In genomic region chr15:44207643-44208042, GRCh38 we compare ENCODE assay signal across 12 cellular contexts. TPM values are rescaled to one million over a fixed set of nuclear protein-coding genes. Genes with fewer than 3 reads are reported as not detected.
A peak's percentile ranks its signal among the peaks of the same experiment; 100 is the strongest.
DNase-seq lines count a peak whose midpoint lies in the region; FAIRE-seq and TF ChIP-seq lines count a peak whose summit lies in the region.
"Had no signal": no experiment of that assay in that cellular context is flagged by ENCODE, and none has a peak within 500 bp of the region (broad histone marks: within the 10 kb centered on the region; RNA-seq: fewer than 3 reads in every experiment).

No MANE protein-coding gene starts in this region.

- no peaks in the 10 kb centered on the region for H3K36me3 ChIP-seq in bronchial epithelial cell (ENCODE audit: control insufficient read depth, insufficient read depth, low read length)
- H3K36me3 ChIP-seq in mesenchymal stem cell (ENCODE audit: control insufficient read depth in 1 of 2, insufficient read depth in 2 of 2, low read depth in 1 of 2, low read length in 2 of 2), result no peaks in the 10 kb centered on the region
- no peaks in the 10 kb centered on the region for H3K36me3 ChIP-seq in colonic mucosa
- H3K36me3 ChIP-seq in stomach, result no peaks in the 10 kb centered on the region

- no peak overlapping the region for H2BK120ac ChIP-seq in mesenchymal stem cell (ENCODE audit: low read depth, low read length)

- H3K9me3 ChIP-seq in mesenchymal stem cell (ENCODE audit: control insufficient read depth, low read length), result no peaks in the 10 kb centered on the region
- H3K9me3 ChIP-seq in colonic mucosa, result no peaks in the 10 kb centered on the region
- no peaks in the 10 kb centered on the region for H3K9me3 ChIP-seq in stomach

- H3K23ac ChIP-seq in mesenchymal stem cell (ENCODE audit: low read length in 2 of 2), result no peak overlapping the region

- H3K14ac ChIP-seq in mesenchymal stem cell (ENCODE audit: low read length in 2 of 2), result no peak overlapping the region

- no peak overlapping the region for H2BK12ac ChIP-seq in mesenchymal stem cell (ENCODE audit: low read length in 2 of 2)

- no CpG with 5 or more reads among the region's 2 CpGs for WGBS in mesenchymal stem cell
- WGBS in stomach, 5 donors, result 49 to 76% (median 71%) methylated on average over 2 of the region's 2 CpGs

- H3K4me3 ChIP-seq in AG10803 (ENCODE audit: low read length) (no peak overlapping the region), bronchial epithelial cell (ENCODE audit: low read depth, low read length) (no peak overlapping the region), mesenchymal stem cell (ENCODE audit: insufficient read depth in 1 of 2, low read depth in 1 of 2, low read length in 2 of 2) (no peak overlapping the region), colonic mucosa (no peak overlapping the region), stomach (no peak overlapping the region)

- H3K4me1 ChIP-seq in mesenchymal stem cell (ENCODE audit: control insufficient read depth, insufficient read depth, low read depth, low read length) (peaks cover 6% of the 10 kb centered on the region), colonic mucosa (no peaks in the 10 kb centered on the region), stomach (no peaks in the 10 kb centered on the region)

- H3K27me3 ChIP-seq in bronchial epithelial cell (ENCODE audit: control insufficient read depth, insufficient read depth, low read length) (no peaks in the 10 kb centered on the region), mesenchymal stem cell (ENCODE audit: control insufficient read depth in 1 of 2, insufficient read depth in 1 of 2, low read length in 2 of 2) (no peaks in the 10 kb centered on the region), colonic mucosa (no peaks in the 10 kb centered on the region), stomach (peaks cover 0 to 18% (median 0%) of the 10 kb centered on the region in 3 donors)

- no peak for TF ChIP-seq EP300 in stomach (IDR thresholded peaks at IDR 0.05)

- no peak overlapping the region for H3K4me2 ChIP-seq in mesenchymal stem cell (ENCODE audit: low read length, poor library complexity, severe bottlenecking)

- H4K91ac ChIP-seq in mesenchymal stem cell (ENCODE audit: low read length), result no peak overlapping the region

- DNase-seq in AG10803 (ENCODE audit: low read depth) (peak; percentile 89), LHCN-M2 (ENCODE audit: low read depth) (peak; percentile 90), bronchial epithelial cell (ENCODE audit: low read depth) (peak; percentile 77), mesenchymal stem cell (no peak), NCI-H1436 treated with DMSO at 0.1 percent for 48 hours (lab: John Stamatoyannopoulos, UW) (no peak), NCI-H2029 treated with DMSO at 0.1 percent for 48 hours (lab: John Stamatoyannopoulos, UW) (no peak), colonic mucosa (no peak), stomach (no peak)
- DNase-seq: activated CD4-positive, alpha-beta T cell treated with anti-CD3 and anti-CD28 coated beads, Interleukin-2, amount 10 ng/mL, durations not matched to agents 7 days and 5 days; Kasumi-1; stimulated activated CD4-positive, alpha-beta T cell treated with anti-CD3 and anti-CD28 coated beads, Interleukin-2, amount 100 ng/mL, for 48 hours; stimulated activated naive B cell treated with anti-CD40 and anti-IgM and Interleukin-4, amounts not matched to agents 10 μg/mL and 1 μg/mL and 100 μg/mL, for 72 hours had no signal

- TF ChIP-seq POLR2A in stomach (IDR thresholded peaks at IDR 0.05), result no peak

- H2BK15ac ChIP-seq in mesenchymal stem cell (ENCODE audit: low read depth, poor library complexity, severe bottlenecking), result no peak overlapping the region

- no peak overlapping the region for H2AFZ ChIP-seq in mesenchymal stem cell (ENCODE audit: low read depth, low read length)

- no peaks in the 10 kb centered on the region for H3K79me1 ChIP-seq in mesenchymal stem cell (replicated peaks; ENCODE audit: low read length, poor library complexity, severe bottlenecking)

- no peak for FAIRE-seq in bronchial epithelial cell (lab: Jason Lieb, UNC)

- no peak overlapping the region for H3K18ac ChIP-seq in mesenchymal stem cell (ENCODE audit: low read depth in 1 of 2, low read length in 2 of 2)

- H3K27ac ChIP-seq in mesenchymal stem cell (ENCODE audit: low read length, poor library complexity, severe bottlenecking) (peak overlapping the region; percentile 70), colonic mucosa (no peak overlapping the region), stomach (no peak overlapping the region)

- no peak for TF ChIP-seq CTCF in AG10803 (conservative IDR thresholded peaks at IDR 0.05; ENCODE audit: low read length)
- TF ChIP-seq CTCF in bronchial epithelial cell (IDR thresholded peaks at IDR 0.05; ENCODE audit: insufficient read depth, low read length, severe bottlenecking), result no peak
- no peak for TF ChIP-seq CTCF in colonic mucosa (IDR thresholded peaks at IDR 0.05)
- no peak for TF ChIP-seq CTCF in stomach (IDR thresholded peaks at IDR 0.05)

- no peak overlapping the region for H4K8ac ChIP-seq in mesenchymal stem cell (ENCODE audit: low read length)

- no peak overlapping the region for H2AK5ac ChIP-seq in mesenchymal stem cell (ENCODE audit: low read length, severe bottlenecking)

- H2BK5ac ChIP-seq in mesenchymal stem cell (ENCODE audit: low read depth, low read length, poor library complexity, severe bottlenecking), result no peak overlapping the region

- H3K4ac ChIP-seq in mesenchymal stem cell (ENCODE audit: low read depth in 1 of 2, low read length in 2 of 2), result no peak overlapping the region

- H3K9ac ChIP-seq in mesenchymal stem cell (ENCODE audit: low read length) (peak overlapping the region; percentile 44), colonic mucosa (ENCODE audit: low read depth in 2 of 2, low read length in 2 of 2) (no peak overlapping the region)

- intact Hi-C loops in colonic mucosa (cut with DNase I), result no loop called here
- intact Hi-C loops in stomach (cut with DNase I; ENCODE audit: low total_unique reads), result no loop called here

RNA-seq across cellular contexts. Expression of gene FRMD5, which starts 12.6 kb away (rescaled TPM):
- 2.7 and 3.2 TPM in 2 replicates for total RNA-seq in LHCN-M2 (2014; rRNA removed)
- 1.9 TPM for polyA plus RNA-seq in LHCN-M2 (2012)
- 1.3 and 2.0 TPM in 2 replicates for total RNA-seq in bronchial epithelial cell
- polyA plus RNA-seq in mesenchymal stem cell (2013, experiment 1 of 2), result 0.12 TPM
- 0.18 TPM for polyA plus RNA-seq in mesenchymal stem cell (2013, experiment 2 of 2)
- total RNA-seq in colonic mucosa, result 1 to 10 TPM; 2.9 to 3.4 TPM
- 10 to 100 TPM in 1 of 5 donors, 1 to 10 TPM in 4; 1.7 to 13.0 (median 2.7) TPM for total RNA-seq in stomach
- polyA plus RNA-seq in stomach, result 1 to 10 TPM in 1 of 3 donors, under 1 TPM in 2; 0.40 to 3.1 (median 1.00) TPM

Comparison
In these comparisons a context has a peak if more than half of its experiments do, and no peak if none do; other contexts are left out.
1. DNase-seq: peak in AG10803 (single experiment), LHCN-M2 (single experiment) and bronchial epithelial cell (single experiment); none in mesenchymal stem cell (single experiment), NCI-H1436 treated with DMSO at 0.1 percent for 48 hours (single experiment), NCI-H2029 treated with DMSO at 0.1 percent for 48 hours (single experiment), colonic mucosa (single experiment) and stomach (single experiment).